In genomic region chr20:50540620-50541605, GRCh38 we compare ENCODE assay signal across 8 cellular contexts. TPM values are rescaled to one million over a fixed set of nuclear protein-coding genes. Genes with fewer than 3 reads are reported as not detected.
DNase-seq lines count a peak whose midpoint lies in the region; ATAC-seq and TF ChIP-seq lines count a peak whose summit lies in the region.

No MANE protein-coding gene starts in this region.

- BruUV-seq in PC-9 (replicated peaks; lab: Mats Ljungman, UMichigan): TSS peak; percentile 98

- 0 out of 2 replicates have a peak overlapping the region, but pooled peaks have one; percentile 0 for H2AFZ ChIP-seq in PC-9

- H3K9me2 ChIP-seq in PC-9 (ENCODE audit: insufficient read depth): no peaks in the 10 kb centered on the region

- POLR2A ChIA-PET in PC-9 (lab: Charles Lee; ENCODE audit: unreplicated experiment): interaction anchor here (0.6 to 0.8 kb wide), 5 partner anchors 29 to 375 kb away, joined by 3 to 5 read pairs (median 3); no protein-coding TSS in a partner anchor

- CTCF ChIA-PET in PC-9 (lab: Charles Lee): interaction anchor here (0.6 to 1.4 kb wide), 3 partner anchors 21 to 497 kb away, joined by 3 to 10 read pairs (median 4); no protein-coding TSS in a partner anchor

- H3K4me1 ChIP-seq in PC-9 (replicated peaks; ENCODE audit: insufficient read depth): peaks cover 54% of the 10 kb centered on the region
- peaks cover 28 to 46% of the 10 kb centered on the region in 2 donors for H3K4me1 ChIP-seq in gastrocnemius medialis

- ATAC-seq in GM18505 (IDR thresholded peaks at IDR 0.05; ENCODE audit: unreplicated experiment) (peak; percentile 10), gastrocnemius medialis (peak; percentile 42 to 51)

- no peaks in the 10 kb centered on the region for H4K20me1 ChIP-seq in PC-9 (ENCODE audit: insufficient read depth)

- TF ChIP-seq POLR2A in GM18505 (IDR thresholded peaks at IDR 0.05; ENCODE audit: borderline replicate concordance, extremely low read depth, insufficient read depth, insufficient read length) (peak; percentile 9), gastrocnemius medialis (IDR thresholded peaks at IDR 0.05) (no peak)

- TF ChIP-seq CTCF in PC-9 (conservative IDR thresholded peaks at IDR 0.05): no peak; the same call in 1 of the 2 replicates
- no peak for TF ChIP-seq CTCF in gastrocnemius medialis (IDR thresholded peaks at IDR 0.05 in 4 of 5, conservative IDR thresholded peaks at IDR 0.05 in 1 of 5)
- TF ChIP-seq CTCF in GM13976 (IDR thresholded peaks at IDR 0.05; ENCODE audit: borderline replicate concordance, control extremely low read depth, extremely low read depth, insufficient read depth, missing control alignments): no peak

- intact Hi-C loops in PC-9 (cut with micrococcal nuclease; ENCODE audit: unreplicated experiment) (loop anchor here (1.0 to 5.0 kb wide), 3 partner anchors 17 to 49 kb away; partner anchors contain the start of gene PTPN1), gastrocnemius medialis (cut with DNase I; ENCODE audit: low total_unique reads) (no loop called here)

- DNase-seq in PC-9 (peak; percentile 79 to 99), fibroblast of peridontal ligament (ENCODE audit: extremely low read depth) (peak; percentile 50), gastrocnemius medialis (no peak), NCI-H2227 (lab: John Stamatoyannopoulos, UW; ENCODE audit: unreplicated experiment) (no peak), GM13976 (ENCODE audit: low spot score) (no peak), NCI-H1436 treated with DMSO at 0.1 percent for 48 hours (lab: John Stamatoyannopoulos, UW) (no peak), NCI-H1417 treated with DMSO at 0.1 percent for 48 hours (lab: John Stamatoyannopoulos, UW) (no peak)

- peaks cover 9% of the 10 kb centered on the region for H3K36me3 ChIP-seq in PC-9 (ENCODE audit: low read depth)
- H3K36me3 ChIP-seq in gastrocnemius medialis: no peaks in the 10 kb centered on the region

- peaks cover 43% of the 10 kb centered on the region for H3F3A ChIP-seq in PC-9 (ENCODE audit: insufficient read depth, low read depth)

- in situ Hi-C loops in gastrocnemius medialis (cut with MboI; ENCODE audit: low sequenced_read_pairs in 4 of 4) (no loop called here), GM13976 (cut with MboI; ENCODE audit: low sequenced_read_pairs, unreplicated experiment) (no loop called here)

- H3K27me3 ChIP-seq in PC-9 (ENCODE audit: insufficient read depth, low read depth) (no peaks in the 10 kb centered on the region), gastrocnemius medialis (no peaks in the 10 kb centered on the region)

- peaks cover 80% of the 10 kb centered on the region for H3K79me2 ChIP-seq in PC-9 (ENCODE audit: low read depth)

- H3K4me3 ChIP-seq in PC-9: peak overlapping the region; percentile 27; the same call in 1 of the 2 replicates
- H3K4me3 ChIP-seq in gastrocnemius medialis: no peak overlapping the region

- H3K27ac ChIP-seq in PC-9 (peak overlapping the region; percentile 94), gastrocnemius medialis (peak overlapping the region; percentile 8 to 56 (median 46))

- no peaks in the 10 kb centered on the region; the same call in 1 of the 2 replicates for H3K9me3 ChIP-seq in PC-9 (ENCODE audit: insufficient read depth, low read depth)
- H3K9me3 ChIP-seq in gastrocnemius medialis: no peaks in the 10 kb centered on the region

- H3K4me2 ChIP-seq in PC-9: peak overlapping the region; percentile 72

RNA-seq across cellular contexts. Expression of gene PTPN1, which starts 30.7 kb away (rescaled TPM):
- total RNA-seq in PC-9 (2021) (46.3 and 59.8 TPM in 2 replicates), gastrocnemius medialis (10 to 100 TPM; 21.8 to 46.8 (median 44.4) TPM)

Comparison
In these comparisons a context has a peak if more than half of its experiments do, and no peak if none do; other contexts are left out.
1. DNase-seq: peak in PC-9 (2 of 2) and fibroblast of peridontal ligament (single experiment); none in gastrocnemius medialis (0 of 2), NCI-H2227 (single experiment), GM13976 (single experiment), NCI-H1436 treated with DMSO at 0.1 percent for 48 hours (single experiment) and NCI-H1417 treated with DMSO at 0.1 percent for 48 hours (single experiment).